In the genomic region with DNA sequence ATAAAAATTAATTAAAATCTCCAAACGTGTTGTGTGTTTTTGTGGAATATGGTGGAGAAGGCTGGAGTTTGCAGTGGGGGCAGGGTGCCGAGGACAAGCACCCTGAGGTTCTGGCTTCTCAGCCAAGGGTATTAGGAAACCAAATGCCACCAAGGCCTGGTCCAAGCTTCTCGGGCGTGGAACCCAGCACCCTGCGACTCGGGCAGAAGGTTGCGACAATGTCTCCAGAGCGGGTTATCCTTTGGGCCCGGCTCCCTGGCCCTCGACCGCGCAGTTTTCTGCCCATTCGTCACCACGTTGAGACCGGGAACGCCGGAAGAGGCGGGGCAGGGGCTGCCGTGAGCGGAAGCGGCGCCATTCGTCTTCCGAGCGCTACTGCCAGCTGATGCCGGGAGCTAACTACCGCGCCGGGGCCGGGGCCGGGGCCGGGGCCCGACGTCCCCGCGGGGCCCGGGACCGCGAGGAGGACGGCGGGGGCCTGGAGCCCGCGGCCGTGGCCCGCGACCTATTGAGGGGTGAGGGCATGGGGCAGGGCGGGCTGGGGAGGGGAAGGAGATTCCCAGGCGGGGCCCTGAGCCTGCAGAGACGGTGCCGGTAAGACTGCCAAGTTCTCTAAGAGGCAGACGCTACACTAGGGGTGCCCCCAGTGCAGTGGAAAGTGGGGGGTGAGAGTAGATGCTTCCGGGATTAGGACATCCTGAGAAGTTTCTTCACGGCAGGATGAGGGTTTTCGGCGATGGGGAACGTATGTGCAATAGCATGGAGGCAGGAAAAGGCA, we compare ENCODE assay signal across 8 cellular contexts. TPM values are rescaled to one million over a fixed set of nuclear protein-coding genes. Genes with fewer than 3 reads are reported as not detected.
DNase-seq lines count a peak whose midpoint lies in the region; FAIRE-seq and TF ChIP-seq lines count a peak whose summit lies in the region.

Gene RRP36 (plus strand): TSS at position 354 of the 778 bp plus-strand sequence. CDS start 32 bp downstream, at position 386.

- TF ChIP-seq CTCF in HEK293 (tag by site-specific recombination; IDR thresholded peaks at IDR 0.05) = no peak
- no peak for TF ChIP-seq CTCF in astrocyte (IDR thresholded peaks at IDR 0.05; ENCODE audit: insufficient read depth, low read depth, low read length)
- no peak for TF ChIP-seq CTCF in vagina (IDR thresholded peaks at IDR 0.05)

- peaks cover 70% of the 10 kb centered on the region for H3K79me2 ChIP-seq in astrocyte (ENCODE audit: insufficient read depth, low read length)

- DNase-seq in ELF-1 (ENCODE audit: low read depth, low spot score) (peak; percentile 78), NCI-H1105 treated with DMSO at 0.1 percent for 48 hours (lab: John Stamatoyannopoulos, UW) (peak; percentile 63), T-helper 22 cell (ENCODE audit: low read depth) (peak; percentile 48), astrocyte (ENCODE audit: low read depth) (peak; percentile 48), hepatic stellate cell (ENCODE audit: low spot score) (peak; percentile 95), renal cortical epithelial cell (ENCODE audit: low read depth) (peak; percentile 29), vagina (ENCODE audit: extremely low spot score in 2 of 2) (no peak)

- H3K4me1 Mint-ChIP-seq in astrocyte (ENCODE audit: low read depth, unreplicated experiment) = peaks cover 11% of the 10 kb centered on the region

- FAIRE-seq in astrocyte (lab: Jason Lieb, UNC) = no peak

- H3K27me3 Mint-ChIP-seq in astrocyte (ENCODE audit: low read depth, unreplicated experiment) = no peaks in the 10 kb centered on the region

- H3K36me3 Mint-ChIP-seq in astrocyte (ENCODE audit: low read depth, unreplicated experiment) = peaks cover 16% of the 10 kb centered on the region

- CTCF ChIA-PET in HEK293 (lab: Yijun Ruan, JAX) = interaction anchor here (0.8 to 2.3 kb wide), 9 partner anchors 11 to 122 kb away, joined by 3 to 11 read pairs (median 4); no protein-coding TSS in a partner anchor

- H3K27ac ChIP-seq in HEK293 (ENCODE audit: extremely low read depth, low read depth, low read length) (peak within 1 kb of the TSS; percentile 86), astrocyte (ENCODE audit: low read depth, low read length) (peak within 1 kb of the TSS; percentile 74), vagina (peak within 1 kb of the TSS; percentile 79)

- no peak for TF ChIP-seq POLR2A in vagina (IDR thresholded peaks at IDR 0.05)

- H3K27me3 ChIP-seq in astrocyte (ENCODE audit: insufficient read depth, low read length) (no peaks in the 10 kb centered on the region), vagina (no peaks in the 10 kb centered on the region)

- H3K36me3 ChIP-seq in HEK293 (ENCODE audit: control insufficient read depth in 2 of 2, insufficient read depth in 1 of 2, low read length in 2 of 2) = peaks cover 58 to 79% of the 10 kb centered on the region in 2 experiments
- H3K36me3 ChIP-seq in astrocyte (ENCODE audit: insufficient read depth, low read length) = peaks cover 37% of the 10 kb centered on the region
- H3K36me3 ChIP-seq in vagina = peaks cover 2 to 40% of the 10 kb centered on the region in 2 donors

- intact Hi-C loops in vagina (cut with DNase I) = no loop called here

- H3K4me1 ChIP-seq in HEK293 (ENCODE audit: control insufficient read depth, insufficient read depth, low read length) (peaks cover 9% of the 10 kb centered on the region), astrocyte (ENCODE audit: insufficient read depth, low read length) (peaks cover 12% of the 10 kb centered on the region), vagina (peaks cover 53% of the 10 kb centered on the region)

- H3K4me2 ChIP-seq in astrocyte (ENCODE audit: low read length) = peak within 1 kb of the TSS; percentile 95

- H3K4me3 ChIP-seq in HEK293 (ENCODE audit: low read depth, low read length) (peak within 1 kb of the TSS; percentile 91), astrocyte (ENCODE audit: insufficient read depth, low read depth, low read length) (peak within 1 kb of the TSS; percentile 100), vagina (peak within 1 kb of the TSS; percentile 89 to 92)

- POLR2A ChIA-PET in HEK293 (lab: Yijun Ruan, JAX) = interaction anchor here (0.5 to 9.2 kb wide), 23 partner anchors 8 to 1048 kb away, joined by 3 to 66 read pairs (median 5); partner anchors contain the start of genes CNPY3, CUL7, GNMT and KLC4

- peaks cover 31% of the 10 kb centered on the region for H4K20me1 ChIP-seq in astrocyte (ENCODE audit: insufficient read depth, low read length)

- H3K9me3 Mint-ChIP-seq in astrocyte (ENCODE audit: unreplicated experiment) = no peaks in the 10 kb centered on the region

- H3K9ac ChIP-seq in astrocyte (ENCODE audit: low read length) = peak within 1 kb of the TSS; percentile 98

- peak within 1 kb of the TSS; percentile 97 for H3K27ac Mint-ChIP-seq in astrocyte (ENCODE audit: unreplicated experiment)

- H3K9me3 ChIP-seq in HEK293 (ENCODE audit: control insufficient read depth, insufficient read depth, low read depth, low read length) (no peaks in the 10 kb centered on the region), astrocyte (ENCODE audit: insufficient read depth, low read depth, low read length) (no peaks in the 10 kb centered on the region), vagina (no peaks in the 10 kb centered on the region)

- H3K4me3 Mint-ChIP-seq in astrocyte (ENCODE audit: unreplicated experiment) = peak within 1 kb of the TSS; percentile 97

- peak within 1 kb of the TSS; percentile 94 for H2AFZ ChIP-seq in astrocyte (ENCODE audit: low read depth, low read length)

TF ChIP-seq in HEK293, 187 proteins besides CTCF, POLR2A, EP300 and RAD21 (continues in another document):
- peak; percentile 69 for TF ChIP-seq PATZ1 (tag by site-specific recombination; IDR thresholded peaks at IDR 0.05)
- TF ChIP-seq YY1 (tag by site-specific recombination; IDR thresholded peaks at IDR 0.05) = peak; percentile 61; the same call in 1 of the 2 replicates
- TF ChIP-seq ZNF391 (tag by site-specific recombination; IDR thresholded peaks at IDR 0.05; ENCODE audit: borderline replicate concordance, low read depth) = peak; percentile 35; the same call in 1 of the 2 replicates
- TF ChIP-seq ZNF112 (tag by site-specific recombination; IDR thresholded peaks at IDR 0.05) = no peak
- TF ChIP-seq ZNF341 (tag by site-specific recombination; IDR thresholded peaks at IDR 0.05; ENCODE audit: low read depth) = 0 out of 2 replicates have a peak, but pooled peaks have one; percentile 14
- no peak for TF ChIP-seq ZNF202 (tag by site-specific recombination; IDR thresholded peaks at IDR 0.05; ENCODE audit: borderline replicate concordance)
- peak; percentile 45; the same call in 1 of the 2 replicates for TF ChIP-seq ZNF76 (tag by site-specific recombination; IDR thresholded peaks at IDR 0.05; ENCODE audit: borderline replicate concordance, low read depth)
- TF ChIP-seq ZEB2 (tag by site-specific recombination; IDR thresholded peaks at IDR 0.05) = peak; percentile 66
- TF ChIP-seq PRDM4 (tag by site-specific recombination; IDR thresholded peaks at IDR 0.05) = 0 out of 2 replicates have a peak, but pooled peaks have one; percentile 10
- peak; percentile 18; the same call in 1 of the 2 replicates for TF ChIP-seq KLF8 (tag by site-specific recombination; IDR thresholded peaks at IDR 0.05)

RNA-seq across cellular contexts. Expression of gene RRP36, which starts in this region (rescaled TPM):
- total RNA-seq in astrocyte = 68.6 and 77.9 TPM in 2 replicates
- 93.5 and 166 TPM in 2 replicates for total RNA-seq in renal cortical epithelial cell
- 36.6 TPM for total RNA-seq in vagina

Comparison
In these comparisons a context has a peak if more than half of its experiments do, and no peak if none do; other contexts are left out.
1. DNase-seq: peak in ELF-1 (single experiment), NCI-H1105 treated with DMSO at 0.1 percent for 48 hours (single experiment), T-helper 22 cell (single experiment), astrocyte (single experiment), hepatic stellate cell (single experiment) and renal cortical epithelial cell (single experiment); none in vagina (0 of 2).
2. Peak in every context shown above with its lines, with median percentiles within 50 percentile points of each other: H3K27ac ChIP-seq and H3K4me3 ChIP-seq.